ENCODE assay signal across 8 cellular contexts in genomic region chr22:37634505-37635002, GRCh38. TPM values are rescaled to one million over a fixed set of nuclear protein-coding genes. Genes with fewer than 3 reads are reported as not detected.
DNase-seq lines count a peak whose midpoint lies in the region; ATAC-seq and TF ChIP-seq lines count a peak whose summit lies in the region.

No MANE protein-coding gene starts in this region.

- H3K4me3 ChIP-seq in A673 (ENCODE audit: low read depth, low read length, poor library complexity, severe bottlenecking) (no peak overlapping the region), HL-60 (replicated peaks; ENCODE audit: insufficient read depth, low read length) (no peak overlapping the region), ascending aorta (peak overlapping the region in 1 of 2 donors; percentile 47)

- CTCF ChIA-PET in A673 (lab: Charles Lee): interaction anchor here (1.0 to 2.5 kb wide), 3 partner anchors 8 to 157 kb away, joined by 3 to 17 read pairs (median 11); no protein-coding TSS in a partner anchor

- peaks cover 49% of the 10 kb centered on the region for H3K4me1 Mint-ChIP-seq in memory B cell

- peak overlapping the region; percentile 71 for H3K4me3 Mint-ChIP-seq in memory B cell

- H3K27ac ChIP-seq in A673 (ENCODE audit: low read depth, low read length, poor library complexity, severe bottlenecking): peak overlapping the region; percentile 77
- H3K27ac ChIP-seq in HL-60 (replicated peaks): peak overlapping the region; percentile 87
- H3K27ac ChIP-seq in ascending aorta: peak overlapping the region; percentile 76 to 91

- DNase-seq in A673 (ENCODE audit: low spot score): no peak
- peak; percentile 47 to 57 for DNase-seq in HL-60 (ENCODE audit: low read depth in 1 of 2, low spot score in 1 of 2)
- no peak for DNase-seq in ascending aorta (ENCODE audit: low spot score in 2 of 2)
- DNase-seq in memory B cell (ENCODE audit: low spot score in 2 of 2): no peak
- no peak for DNase-seq in T-helper 9 cell
- no peak for DNase-seq in SIG-M5 treated with dmso at 0.1 percent for 504 hours (lab: John Stamatoyannopoulos, UW; ENCODE audit: unreplicated experiment)
- DNase-seq in KG1 (lab: John Stamatoyannopoulos, UW): no peak
- DNase-seq in NCI-H2029 (lab: John Stamatoyannopoulos, UW): no peak

- H3K27me3 ChIP-seq in A673 (replicated peaks; ENCODE audit: insufficient read depth, low read depth, low read length, poor library complexity) (no peaks in the 10 kb centered on the region), HL-60 (ENCODE audit: insufficient read depth, poor library complexity, severe bottlenecking) (no peaks in the 10 kb centered on the region), ascending aorta (no peaks in the 10 kb centered on the region)

- intact Hi-C loops in A673 (cut with micrococcal nuclease; ENCODE audit: unreplicated experiment) (no loop called here), ascending aorta (cut with DNase I) (no loop called here)

- ATAC-seq in memory B cell (ENCODE audit: low read depth): no peak

- H3K36me3 Mint-ChIP-seq in memory B cell: peaks cover 1% of the 10 kb centered on the region

- no peaks in the 10 kb centered on the region for H3K27me3 Mint-ChIP-seq in memory B cell

- H3K27ac Mint-ChIP-seq in memory B cell: peak overlapping the region; percentile 93

- no peaks in the 10 kb centered on the region for H3K9me3 Mint-ChIP-seq in memory B cell

- H3K4me1 ChIP-seq in A673 (ENCODE audit: insufficient read depth, low read length, poor library complexity, severe bottlenecking): peaks cover 28% of the 10 kb centered on the region
- H3K4me1 ChIP-seq in ascending aorta: peaks cover 20 to 27% of the 10 kb centered on the region in 2 donors

- POLR2A ChIA-PET in A673 (lab: Charles Lee; ENCODE audit: low non-redundant PET): interaction anchor here (0.5 to 0.7 kb wide), 3 partner anchors 14 to 956 kb away, joined by 3 read pairs; no protein-coding TSS in a partner anchor

- no TSS peak for BruUV-seq in A673 (replicated peaks; lab: Mats Ljungman, UMichigan)

- H3K36me3 ChIP-seq in A673 (ENCODE audit: insufficient read depth, low read length, poor library complexity, severe bottlenecking) (no peaks in the 10 kb centered on the region), ascending aorta (peaks cover 15 to 30% of the 10 kb centered on the region in 2 donors)

- TF ChIP-seq CTCF in A673 (conservative IDR thresholded peaks at IDR 0.05; ENCODE audit: low read depth, low read length) (peak; percentile 27; the same call in 1 of the 2 replicates), HL-60 (IDR thresholded peaks at IDR 0.05; ENCODE audit: insufficient read depth, low read length) (peak; percentile 1), ascending aorta (IDR thresholded peaks at IDR 0.05) (no peak)

- H3K9me3 ChIP-seq in A673 (ENCODE audit: low read depth, low read length, poor library complexity, severe bottlenecking): no peaks in the 10 kb centered on the region
- no peaks in the 10 kb centered on the region for H3K9me3 ChIP-seq in ascending aorta

RNA-seq across cellular contexts. Expression of gene SH3BP1, which starts 4.9 kb away (rescaled TPM):
- 12.9 and 22.7 TPM in 2 replicates for total RNA-seq in A673 (2021)
- 33.7 TPM for total RNA-seq in ascending aorta

RNA-seq across cellular contexts. Expression of gene PDXP, which starts 24.0 kb away (rescaled TPM):
- total RNA-seq in A673 (2021) (57.3 and 63.5 TPM in 2 replicates), ascending aorta (10.6 TPM)

RNA-seq across cellular contexts. Expression of gene GGA1, which starts 25.9 kb away (rescaled TPM):
- total RNA-seq in A673 (2021) (74.6 and 79.4 TPM in 2 replicates), ascending aorta (53.5 TPM)

RNA-seq across cellular contexts. Expression of gene LGALS1, which starts 40.9 kb away (rescaled TPM):
- total RNA-seq in A673 (2021) (269 and 322 TPM in 2 replicates), ascending aorta (2,009 TPM)

RNA-seq across cellular contexts. Expression of gene NOL12, which starts 51.6 kb away (rescaled TPM):
- 51.9 and 52.9 TPM in 2 replicates for total RNA-seq in A673 (2021)
- total RNA-seq in ascending aorta: 4.0 TPM

Comparison
In these comparisons a context has a peak if more than half of its experiments do, and no peak if none do; other contexts are left out.
1. DNase-seq: peak in HL-60 (2 of 2); none in A673 (single experiment), ascending aorta (0 of 2), memory B cell (0 of 2), T-helper 9 cell (single experiment), SIG-M5 treated with dmso at 0.1 percent for 504 hours (single experiment), KG1 (single experiment) and NCI-H2029 (single experiment).
2. CTCF ChIP-seq: peak in A673 (single experiment) and HL-60 (single experiment); none in ascending aorta (0 of 3).
3. Peak in every context shown above with its lines, with median percentiles within 50 percentile points of each other: H3K27ac ChIP-seq.